In genomic region chr7:132218876-132219275, GRCh38 we compare ENCODE assay signal across 1 cellular context.
TF ChIP-seq lines count a peak whose summit lies in the region.

No MANE protein-coding gene starts in this region.

TF ChIP-seq in HepG2, 621 proteins besides CTCF, POLR2A, EP300 and RAD21 (continued from another document and continues in another):
- TF ChIP-seq AHDC1 (CRISPR knock-in tag; IDR thresholded peaks at IDR 0.05; ENCODE audit: borderline replicate concordance): peak; percentile 67; the same call in 1 of the 2 replicates
- no peak for TF ChIP-seq STAG1 (CRISPR knock-in tag; IDR thresholded peaks at IDR 0.05)
- no peak for TF ChIP-seq ZBTB20 (CRISPR knock-in tag; IDR thresholded peaks at IDR 0.05; ENCODE audit: borderline replicate concordance, low read depth)
- 0 out of 2 replicates have a peak, but pooled peaks have one; percentile 25 for TF ChIP-seq ATF1 (CRISPR knock-in tag; IDR thresholded peaks at IDR 0.05)
- TF ChIP-seq MLXIP (CRISPR knock-in tag; IDR thresholded peaks at IDR 0.05; ENCODE audit: borderline replicate concordance): no peak
- no peak for TF ChIP-seq MIXL1 (CRISPR knock-in tag; IDR thresholded peaks at IDR 0.05)
- TF ChIP-seq RFXANK (CRISPR knock-in tag; IDR thresholded peaks at IDR 0.05): no peak
- TF ChIP-seq PRMT3 (CRISPR knock-in tag; IDR thresholded peaks at IDR 0.05; ENCODE audit: borderline replicate concordance, low read depth): no peak
- TF ChIP-seq CHD2 (IDR thresholded peaks at IDR 0.05; ENCODE audit: low read depth, low read length): no peak
- no peak for TF ChIP-seq CEBPZ (IDR thresholded peaks at IDR 0.05; ENCODE audit: low read length)
- no peak for TF ChIP-seq ZNF235 (CRISPR knock-in tag; IDR thresholded peaks at IDR 0.05; ENCODE audit: borderline replicate concordance)
- TF ChIP-seq ARNT2 (CRISPR knock-in tag; IDR thresholded peaks at IDR 0.05; ENCODE audit: low read depth): no peak
- peak; percentile 30; the same call in 1 of the 2 replicates for TF ChIP-seq ZFX (CRISPR knock-in tag; IDR thresholded peaks at IDR 0.05; ENCODE audit: low read depth)
- TF ChIP-seq FOSL1 (CRISPR knock-in tag; IDR thresholded peaks at IDR 0.05; ENCODE audit: borderline replicate concordance): no peak
- TF ChIP-seq ZNF761 (CRISPR knock-in tag; conservative IDR thresholded peaks at IDR 0.05): no peak
- no peak for TF ChIP-seq ZNF558 (CRISPR knock-in tag; IDR thresholded peaks at IDR 0.05; ENCODE audit: borderline replicate concordance)
- TF ChIP-seq ISL2 (CRISPR knock-in tag; IDR thresholded peaks at IDR 0.05): peak; percentile 90
- TF ChIP-seq CSRNP2 (CRISPR knock-in tag; conservative IDR thresholded peaks at IDR 0.05; ENCODE audit: low read depth): no peak
- TF ChIP-seq ZNF503 (CRISPR knock-in tag; IDR thresholded peaks at IDR 0.05): no peak; the same call in 1 of the 2 replicates
- TF ChIP-seq TCF7 (IDR thresholded peaks at IDR 0.05; ENCODE audit: low read depth): peak; percentile 96
- TF ChIP-seq PPARG (CRISPR knock-in tag; conservative IDR thresholded peaks at IDR 0.05): no peak
- no peak for TF ChIP-seq ZNF569 (CRISPR knock-in tag; IDR thresholded peaks at IDR 0.05; ENCODE audit: borderline replicate concordance)
- peak; percentile 45; the same call in 1 of the 2 replicates for TF ChIP-seq NR2F2 (IDR thresholded peaks at IDR 0.05; ENCODE audit: borderline replicate concordance, low read depth)
- peak; percentile 35; the same call in 1 of the 2 replicates for TF ChIP-seq PATZ1 (CRISPR knock-in tag; IDR thresholded peaks at IDR 0.05)
- TF ChIP-seq GMEB1 (CRISPR knock-in tag; IDR thresholded peaks at IDR 0.05; ENCODE audit: borderline replicate concordance): no peak
- TF ChIP-seq CREM (IDR thresholded peaks at IDR 0.05): peak; percentile 69
- no peak for TF ChIP-seq CREM (CRISPR knock-in tag; IDR thresholded peaks at IDR 0.05)
- no peak for TF ChIP-seq ZNF101 (CRISPR knock-in tag; IDR thresholded peaks at IDR 0.05; ENCODE audit: borderline replicate concordance, low read depth)
- no peak for TF ChIP-seq MED13 (CRISPR knock-in tag; IDR thresholded peaks at IDR 0.05)
- no peak for TF ChIP-seq NBN (conservative IDR thresholded peaks at IDR 0.05)
- no peak for TF ChIP-seq ZNF816 (CRISPR knock-in tag; IDR thresholded peaks at IDR 0.05; ENCODE audit: borderline replicate concordance)
- TF ChIP-seq KLF16 (CRISPR knock-in tag; IDR thresholded peaks at IDR 0.05): peak in 1 of 2 experiments; percentile 63; a peak in 1 of 4 replicates
- peak; percentile 30; the same call in 1 of the 2 replicates for TF ChIP-seq KDM1A (CRISPR knock-in tag; IDR thresholded peaks at IDR 0.05)
- no peak for TF ChIP-seq TFDP2 (CRISPR knock-in tag; IDR thresholded peaks at IDR 0.05)
- no peak for TF ChIP-seq ZNF260 (CRISPR knock-in tag; IDR thresholded peaks at IDR 0.05; ENCODE audit: borderline replicate concordance, low read depth)
- no peak for TF ChIP-seq ONECUT2 (CRISPR knock-in tag; IDR thresholded peaks at IDR 0.05)
- TF ChIP-seq RELA (CRISPR knock-in tag; IDR thresholded peaks at IDR 0.05): no peak
- TF ChIP-seq ZNF780A (CRISPR knock-in tag; IDR thresholded peaks at IDR 0.05): no peak
- no peak for TF ChIP-seq ATAD3A (CRISPR knock-in tag; IDR thresholded peaks at IDR 0.05)
- no peak for TF ChIP-seq ZNF788 (CRISPR knock-in tag; IDR thresholded peaks at IDR 0.05; ENCODE audit: borderline replicate concordance)
- TF ChIP-seq ZKSCAN5 (CRISPR knock-in tag; IDR thresholded peaks at IDR 0.05): no peak
- TF ChIP-seq ZFP62 (CRISPR knock-in tag; IDR thresholded peaks at IDR 0.05): no peak
- TF ChIP-seq FOXA1 (IDR thresholded peaks at IDR 0.05): no peak
- peak; percentile 83 for TF ChIP-seq FOXA1 (CRISPR knock-in tag; IDR thresholded peaks at IDR 0.05)
- TF ChIP-seq GPN1 (CRISPR knock-in tag; IDR thresholded peaks at IDR 0.05; ENCODE audit: borderline replicate concordance): no peak
- no peak for TF ChIP-seq ZNF790 (CRISPR knock-in tag; IDR thresholded peaks at IDR 0.05; ENCODE audit: borderline replicate concordance)
